6 cellular contexts compared by ENCODE assay signal in the genomic region with DNA sequence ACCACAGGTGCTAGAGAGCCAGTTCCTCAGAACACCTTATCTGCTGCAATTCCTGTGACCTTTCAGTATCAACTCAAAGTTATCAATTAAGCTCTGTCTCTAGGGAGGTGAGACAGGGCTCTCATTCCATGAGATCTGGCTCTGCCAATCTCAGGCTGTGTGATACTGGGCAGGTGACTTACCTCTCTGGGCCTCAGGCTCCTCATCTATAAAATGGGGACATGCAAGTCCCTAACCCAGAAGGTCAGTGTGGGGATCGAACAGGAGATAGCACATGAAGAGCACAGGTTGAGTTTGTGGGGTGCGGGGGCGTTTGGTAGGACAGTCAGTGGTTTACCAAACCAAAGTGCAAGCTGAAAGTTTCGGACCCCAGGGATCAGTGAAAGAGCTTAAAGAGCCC.
"Had no signal": no experiment of that assay in that cellular context is flagged by ENCODE, and none has a peak within 500 bp of the region (broad histone marks: within the 10 kb centered on the region; RNA-seq: fewer than 3 reads in every experiment).

No MANE protein-coding gene starts in this region.

- H3K4me1 Mint-ChIP-seq: IgD-negative memory B cell had no signal

- FAIRE-seq: HepG2, HTR-8/SVneo had no signal

- H3K9me3 Mint-ChIP-seq: IgD-negative memory B cell had no signal

- H3K36me3 Mint-ChIP-seq: IgD-negative memory B cell had no signal

- H3K27ac ChIP-seq: HL-60 had no signal

- DNase-seq: IMR-90, KBM-7 had no signal

- H3K27ac Mint-ChIP-seq: IgD-negative memory B cell had no signal

- H3K4me3 Mint-ChIP-seq: IgD-negative memory B cell had no signal

- ATAC-seq: HepG2 had no signal
